ENCODE assay signal across 11 cellular contexts in the genomic region with DNA sequence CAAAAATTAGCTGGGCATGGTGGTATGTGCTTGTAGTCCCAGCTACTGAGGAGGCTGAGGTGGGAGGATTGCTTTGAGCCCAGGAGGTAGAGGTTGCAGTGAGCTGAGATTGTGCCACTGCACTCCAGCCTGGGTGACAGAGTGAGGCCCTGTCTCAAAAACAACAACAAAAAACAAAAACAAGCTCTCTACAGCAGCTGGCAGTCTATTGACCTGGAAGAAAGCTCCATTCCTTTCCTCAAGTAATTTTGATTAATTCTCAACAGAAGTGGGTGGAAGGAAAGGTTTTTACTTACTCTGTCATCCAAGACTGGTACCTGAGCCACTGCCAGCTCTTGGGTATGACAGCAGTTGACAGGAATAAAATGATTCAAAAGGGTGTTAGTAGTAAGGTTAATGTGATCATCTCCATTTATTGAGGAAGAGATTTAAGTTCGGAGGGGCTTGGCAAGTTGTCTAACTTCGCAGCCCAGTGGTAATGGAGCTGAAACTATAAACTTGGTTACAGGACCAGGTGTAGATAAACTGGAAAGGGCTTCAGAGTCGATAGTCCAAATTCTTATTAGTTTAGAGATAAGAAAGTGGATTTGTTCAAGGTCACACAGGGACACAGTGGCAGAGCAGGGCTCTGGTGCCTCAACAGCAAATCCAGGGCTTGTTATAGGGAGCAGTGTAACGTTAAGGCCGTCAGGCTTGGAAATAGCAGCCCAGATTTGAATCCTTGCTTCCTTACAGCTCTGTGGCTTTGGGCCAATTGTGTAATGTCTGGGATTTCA. TPM values are rescaled to one million over a fixed set of nuclear protein-coding genes. Genes with fewer than 3 reads are reported as not detected.
DNase-seq lines count a peak whose midpoint lies in the region; ATAC-seq and TF ChIP-seq lines count a peak whose summit lies in the region.
"Had no signal": no experiment of that assay in that cellular context is flagged by ENCODE, and none has a peak within 500 bp of the region (broad histone marks: within the 10 kb centered on the region; RNA-seq: fewer than 3 reads in every experiment).

No MANE protein-coding gene starts in this region.

- no peaks in the 10 kb centered on the region for H3K27me3 Mint-ChIP-seq in activated CD8-positive, alpha-beta memory T cell treated with anti-CD3 and anti-CD28 coated beads, Interleukin-2, amount 10 ng/mL, durations not matched to agents 7 days and 5 days
- H3K27me3 Mint-ChIP-seq in activated B cell treated with CpG ODN at 0.5 μM for 24 hours: no peaks in the 10 kb centered on the region
- H3K27me3 Mint-ChIP-seq in immature natural killer cell (ENCODE audit: low read depth in 3 of 3): peaks cover 4 to 29% (median 12%) of the 10 kb centered on the region in 3 donors

- TF ChIP-seq CTCF in activated B cell treated with CpG ODN at 0.5 μM for 24 hours (IDR thresholded peaks at IDR 0.05) (no peak), stomach (IDR thresholded peaks at IDR 0.05) (no peak)

- peaks cover 59 to 98% (median 93%) of the 10 kb centered on the region in 4 donors for H3K36me3 ChIP-seq in stomach

- intact Hi-C loops in activated B cell treated with CpG ODN at 0.5 μM for 24 hours (cut with micrococcal nuclease): no loop called here
- intact Hi-C loops in stomach (cut with DNase I; ENCODE audit: low total_unique reads): no loop called here

- TF ChIP-seq EP300 in stomach (IDR thresholded peaks at IDR 0.05): no peak

- H3K4me1 ChIP-seq in stomach: peaks cover 47 to 73% (median 56%) of the 10 kb centered on the region in 4 donors

- ATAC-seq in activated CD8-positive, alpha-beta memory T cell treated with anti-CD3 and anti-CD28 coated beads, Interleukin-2, amount 10 ng/mL, durations not matched to agents 7 days and 5 days: peak; percentile 14
- ATAC-seq in activated B cell treated with CpG ODN at 0.5 μM for 24 hours (ENCODE audit: low read depth): no peak
- ATAC-seq in GM21529 (IDR thresholded peaks at IDR 0.05; ENCODE audit: unreplicated experiment): no peak
- ATAC-seq in GM19467 (IDR thresholded peaks at IDR 0.05; ENCODE audit: unreplicated experiment): no peak

- H3K27ac Mint-ChIP-seq in activated CD8-positive, alpha-beta memory T cell treated with anti-CD3 and anti-CD28 coated beads, Interleukin-2, amount 10 ng/mL, durations not matched to agents 7 days and 5 days: peak overlapping the region; percentile 61
- H3K27ac Mint-ChIP-seq in activated B cell treated with CpG ODN at 0.5 μM for 24 hours: peak overlapping the region; percentile 53
- peak overlapping the region; percentile 6 to 89 (median 81) for H3K27ac Mint-ChIP-seq in immature natural killer cell

- 13 to 39% (median 27%) methylated on average over 5 of the region's 5 CpGs for WGBS in stomach, 5 donors

- H3K9me3 ChIP-seq in stomach: no peaks in the 10 kb centered on the region

- H3K27me3 ChIP-seq in stomach: no peaks in the 10 kb centered on the region
- H3K27me3 ChIP-seq: BLaER1 treated with 17β-estradiol and CSF1 and Interleukin-3, amounts not matched to agents 10 nM and 100 nM had no signal

- POLR2A ChIA-PET in activated B cell treated with CpG ODN at 0.5 μM for 24 hours (lab: Charles Lee): interaction anchor here (0.6 to 6.6 kb wide), 9 partner anchors 9 to 632 kb away, joined by 3 to 83 read pairs (median 4); partner anchors contain the start of genes CDKN1A and SRSF3

- no peak overlapping the region for H3K4me3 Mint-ChIP-seq in activated CD8-positive, alpha-beta memory T cell treated with anti-CD3 and anti-CD28 coated beads, Interleukin-2, amount 10 ng/mL, durations not matched to agents 7 days and 5 days
- H3K4me3 Mint-ChIP-seq in activated B cell treated with CpG ODN at 0.5 μM for 24 hours: no peak overlapping the region
- H3K4me3 Mint-ChIP-seq in immature natural killer cell: no peak overlapping the region
- H3K4me3 Mint-ChIP-seq: endodermal cell had no signal

- CTCF ChIA-PET in activated CD8-positive, alpha-beta memory T cell treated with anti-CD3 and anti-CD28 coated beads, Interleukin-2, amount 10 ng/mL, durations not matched to agents 7 days and 5 days (lab: Charles Lee): interaction anchor here (0.8 to 2.0 kb wide), 7 partner anchors 9 to 174 kb away, joined by 3 to 13 read pairs (median 5); no protein-coding TSS in a partner anchor
- CTCF ChIA-PET in activated B cell treated with CpG ODN at 0.5 μM for 24 hours (lab: Charles Lee): interaction anchor here (0.6 to 4.4 kb wide), 3 partner anchors 43 to 174 kb away, joined by 3 to 19 read pairs (median 3); no protein-coding TSS in a partner anchor

- H3K4me3 ChIP-seq in stomach: no peak overlapping the region
- H3K4me3 ChIP-seq: BLaER1 treated with 17β-estradiol and CSF1 and Interleukin-3, amounts not matched to agents 10 nM and 100 nM had no signal

- H3K9me3 Mint-ChIP-seq in activated CD8-positive, alpha-beta memory T cell treated with anti-CD3 and anti-CD28 coated beads, Interleukin-2, amount 10 ng/mL, durations not matched to agents 7 days and 5 days (ENCODE audit: low read depth): no peaks in the 10 kb centered on the region
- no peaks in the 10 kb centered on the region for H3K9me3 Mint-ChIP-seq in activated B cell treated with CpG ODN at 0.5 μM for 24 hours
- H3K9me3 Mint-ChIP-seq in immature natural killer cell: no peaks in the 10 kb centered on the region
- H3K9me3 Mint-ChIP-seq: endodermal cell had no signal

- H3K4me1 Mint-ChIP-seq in activated CD8-positive, alpha-beta memory T cell treated with anti-CD3 and anti-CD28 coated beads, Interleukin-2, amount 10 ng/mL, durations not matched to agents 7 days and 5 days: peaks cover 26% of the 10 kb centered on the region
- H3K4me1 Mint-ChIP-seq in activated B cell treated with CpG ODN at 0.5 μM for 24 hours (peaks cover 53% of the 10 kb centered on the region), immature natural killer cell (peaks cover 52 to 71% of the 10 kb centered on the region in 2 donors)

- H3K36me3 Mint-ChIP-seq in activated CD8-positive, alpha-beta memory T cell treated with anti-CD3 and anti-CD28 coated beads, Interleukin-2, amount 10 ng/mL, durations not matched to agents 7 days and 5 days: peaks cover 68% of the 10 kb centered on the region
- H3K36me3 Mint-ChIP-seq in activated B cell treated with CpG ODN at 0.5 μM for 24 hours (ENCODE audit: low read depth) (peaks cover 86% of the 10 kb centered on the region), immature natural killer cell (peaks cover 12 to 40% (median 38%) of the 10 kb centered on the region in 3 donors)

- no peak for DNase-seq in activated CD8-positive, alpha-beta memory T cell treated with anti-CD3 and anti-CD28 coated beads, Interleukin-2, amount 10 ng/mL, durations not matched to agents 7 days and 5 days
- no peak for DNase-seq in activated CD8-positive, alpha-beta memory T cell treated with anti-CD3 and anti-CD28 coated beads, Interleukin-2, amount 50 U/mL, for 4 hours
- no peak for DNase-seq in activated B cell treated with CpG ODN at 0.5 μM for 24 hours
- DNase-seq in immature natural killer cell: no peak
- no peak for DNase-seq in stomach
- no peak for DNase-seq in DMS79 (lab: John Stamatoyannopoulos, UW)
- DNase-seq: endodermal cell, left cardiac atrium had no signal

- peak overlapping the region; percentile 45 to 68 (median 64) for H3K27ac ChIP-seq in stomach

- no peak for TF ChIP-seq POLR2A in stomach (IDR thresholded peaks at IDR 0.05)

RNA-seq across cellular contexts. Expression of gene SRSF3, which starts 14.8 kb away (rescaled TPM):
- total RNA-seq in activated CD8-positive, alpha-beta memory T cell treated with anti-CD3 and anti-CD28 coated beads, Interleukin-2, amount 10 ng/mL, durations not matched to agents 7 days and 5 days: 100 to 1,000 TPM; 416 to 514 TPM
- total RNA-seq in activated B cell treated with CpG ODN at 0.5 μM for 24 hours (421 and 494 TPM in 2 replicates), stomach (100 to 1,000 TPM in 4 of 5 donors, 10 to 100 TPM in 1; 77.2 to 250 (median 145) TPM)
- polyA plus RNA-seq in immature natural killer cell (100 to 1,000 TPM; 344 to 391 (median 379) TPM), stomach (100 to 1,000 TPM; 130 to 179 (median 146) TPM)
